20 cellular contexts compared by ENCODE assay signal in genomic region chr6:114081730-114082129, GRCh38.
DNase-seq lines count a peak whose midpoint lies in the region; ATAC-seq, FAIRE-seq and TF ChIP-seq lines count a peak whose summit lies in the region.
"Had no signal": no experiment of that assay in that cellular context is flagged by ENCODE, and none has a peak within 500 bp of the region (broad histone marks: within the 10 kb centered on the region; RNA-seq: fewer than 3 reads in every experiment).

No MANE protein-coding gene starts in this region.

- no peak overlapping the region for H4K91ac ChIP-seq in H1 (replicated peaks; ENCODE audit: insufficient read length, low read length)

- H3K4me2 ChIP-seq in HepG2 (ENCODE audit: low read depth, low read length) = no peak overlapping the region
- no peak overlapping the region for H3K4me2 ChIP-seq in H1 (ENCODE audit: insufficient read depth in 1 of 2, low read depth in 2 of 2, low read length in 2 of 2)
- H3K4me2 ChIP-seq: A549; BLaER1 treated with 17β-estradiol and CSF1 and Interleukin-3, amounts not matched to agents 10 nM and 100 nM had no signal

- H4K5ac ChIP-seq in H1 (ENCODE audit: insufficient read length, low read depth, low read length) = no peak overlapping the region

- H3K9ac ChIP-seq in HepG2 (ENCODE audit: insufficient read depth, low read depth, low read length) (no peak overlapping the region), H1 (replicated peaks in 1 of 4; ENCODE audit: extremely low read depth in 1 of 4, low read depth in 3 of 4, low read length in 3 of 4) (no peak overlapping the region)
- H3K9ac ChIP-seq: BLaER1 treated with 17β-estradiol and CSF1 and Interleukin-3, amounts not matched to agents 10 nM and 100 nM had no signal

- no peak overlapping the region for H2BK15ac ChIP-seq in H1 (ENCODE audit: low read length)

- no peaks in the 10 kb centered on the region for H3K36me3 ChIP-seq in HepG2 (replicated peaks in 1 of 2; ENCODE audit: control insufficient read depth in 1 of 2, insufficient read depth in 2 of 2, low read length in 2 of 2)
- no peaks in the 10 kb centered on the region for H3K36me3 ChIP-seq in right lobe of liver
- H3K36me3 ChIP-seq in H1 (ENCODE audit: control insufficient read depth in 2 of 4, insufficient read depth in 4 of 4, low read length in 3 of 4) = peaks cover 0 to 14% (median 0%) of the 10 kb centered on the region in 4 experiments; a peak in 3 of 8 replicates
- H3K36me3 ChIP-seq: BLaER1 treated with 17β-estradiol and CSF1 and Interleukin-3, amounts not matched to agents 10 nM and 100 nM had no signal

- H4K8ac ChIP-seq in H1 (ENCODE audit: extremely low read depth, insufficient read depth, low read length) = no peak overlapping the region

- H2AK5ac ChIP-seq in H1 (ENCODE audit: low read depth, low read length) = no peak overlapping the region

- BruUV-seq in HepG2 (replicated peaks; lab: Mats Ljungman, UMichigan) = no TSS peak

- no peak overlapping the region for H2BK20ac ChIP-seq in H1 (ENCODE audit: low read length)

- no peaks in the 10 kb centered on the region for H3K9me3 ChIP-seq in HepG2 (ENCODE audit: low read length)
- no peaks in the 10 kb centered on the region for H3K9me3 ChIP-seq in right lobe of liver
- no peaks in the 10 kb centered on the region for H3K9me3 ChIP-seq in H1 (ENCODE audit: insufficient read depth in 2 of 2, low read depth in 1 of 2, low read length in 1 of 2)
- H3K9me3 ChIP-seq: A549, Caco-2 had no signal

- no peak for TF ChIP-seq EP300 in HepG2 (IDR thresholded peaks at IDR 0.05; ENCODE audit: low read depth in 2 of 2, low read length in 2 of 2)
- TF ChIP-seq EP300 in HepG2 (CRISPR knock-in tag; IDR thresholded peaks at IDR 0.05; ENCODE audit: borderline replicate concordance) = no peak
- TF ChIP-seq EP300 in H1 (IDR thresholded peaks at IDR 0.05; ENCODE audit: borderline replicate concordance in 1 of 2, low read depth in 2 of 2, low read length in 2 of 2) = no peak

- no peak overlapping the region for H3K56ac ChIP-seq in H1 (replicated peaks; ENCODE audit: insufficient read length, low read depth, low read length)

- no peak overlapping the region for H2AFZ ChIP-seq in HepG2 (ENCODE audit: low read length)
- no peak overlapping the region for H2AFZ ChIP-seq in H1 (ENCODE audit: low read length)

- no peak overlapping the region for H2BK5ac ChIP-seq in H1 (ENCODE audit: low read depth, low read length)

- 74% methylated on average over 3 of the region's 3 CpGs for WGBS in HepG2 (ENCODE audit: low lambda C conversion rate)
- 48% methylated on average over 3 of the region's 3 CpGs for WGBS in right lobe of liver (ENCODE audit: insufficient coverage, low coverage, low lambda C conversion rate, missing lambda C conversion rate)
- WGBS in H1 (ENCODE audit: extremely low coverage in 1 of 2, insufficient coverage in 1 of 2, insufficient read length in 1 of 2, insufficient replicate concordance in 2 of 2, low coverage in 1 of 2, low lambda C conversion rate in 2 of 2, missing lambda C conversion rate in 1 of 2), 2 experiments = 91 to 100% methylated on average over 1 to 3 of the region's 3 CpGs

- in situ Hi-C loops in HepG2 (cut with HindIII; ENCODE audit: extremely low pct_ligation_motif_present, low pct_unique_long_range_greater_than_20kb) = no loop called here

- H3K27me3 ChIP-seq in HepG2 (ENCODE audit: control insufficient read depth in 1 of 2, insufficient read depth in 2 of 2, low read length in 2 of 2) (no peaks in the 10 kb centered on the region), right lobe of liver (no peaks in the 10 kb centered on the region), H1 (replicated peaks in 1 of 4; ENCODE audit: control insufficient read depth in 3 of 4, extremely low read depth in 1 of 4, insufficient read depth in 3 of 4, low read length in 3 of 4) (no peaks in the 10 kb centered on the region)
- H3K27me3 ChIP-seq: BLaER1 treated with 17β-estradiol and CSF1 and Interleukin-3, amounts not matched to agents 10 nM and 100 nM had no signal

- CTCF ChIA-PET in HepG2 (lab: Yijun Ruan, JAX; ENCODE audit: low intra/inter-chr PET ratio, low total read pairs) = no interaction called here
- CTCF ChIA-PET in H1 (lab: Charles Lee; ENCODE audit: partially characterized antibody) = interaction anchor here (0.6 to 4.1 kb wide), 7 partner anchors 18 to 399 kb away, joined by 3 to 18 read pairs (median 3); no protein-coding TSS in a partner anchor

- H3K79me2 ChIP-seq in HepG2 (ENCODE audit: insufficient read depth, low read length) (no peaks in the 10 kb centered on the region), H1 (ENCODE audit: control insufficient read depth in 1 of 2, insufficient read depth in 2 of 2, low read length in 2 of 2) (no peaks in the 10 kb centered on the region)

- H3K36me3 Mint-ChIP-seq in activated T-cell treated with anti-CD3 and anti-CD28 coated beads, Interleukin-2, amount 50 U/mL, for 72 hours (ENCODE audit: insufficient read depth in 2 of 2) = no peaks in the 10 kb centered on the region
- H3K36me3 Mint-ChIP-seq in HFFc6 (ENCODE audit: low read depth) = no peaks in the 10 kb centered on the region
- H3K36me3 Mint-ChIP-seq: CD8-positive, alpha-beta T cell had no signal

- no peak for ATAC-seq in HepG2
- ATAC-seq in right lobe of liver = no peak
- no peak for ATAC-seq in activated T-cell treated with anti-CD3 and anti-CD28 coated beads, Interleukin-2, amount 50 U/mL, for 72 hours (replicated peaks in 1 of 2)
- ATAC-seq: A549; CD8-positive, alpha-beta T cell had no signal

- H3K27ac Mint-ChIP-seq in activated T-cell treated with anti-CD3 and anti-CD28 coated beads, Interleukin-2, amount 50 U/mL, for 72 hours = no peak overlapping the region
- no peak overlapping the region for H3K27ac Mint-ChIP-seq in HFFc6
- H3K27ac Mint-ChIP-seq: B cell; CD4-positive, alpha-beta T cell; CD8-positive, alpha-beta T cell had no signal

- H2BK120ac ChIP-seq in H1 (replicated peaks; ENCODE audit: low read depth, low read length) = no peak overlapping the region

- no peak for DNase-seq in HepG2 (ENCODE audit: low spot score)
- no peak for DNase-seq in right lobe of liver
- DNase-seq in H1 (ENCODE audit: low read depth in 1 of 2, low spot score in 2 of 2) = no peak
- no peak for DNase-seq in activated T-cell treated with anti-CD3 and anti-CD28 coated beads, Interleukin-2, amount 50 U/mL, for 72 hours
- no peak for DNase-seq in HFFc6
- DNase-seq: Caco-2; Calu3; CD4-positive, alpha-beta T cell; CD8-positive, alpha-beta T cell; DMS79 treated with DMSO at 0.1 percent for 48 hours; GF-D8 had no signal

- no peak for TF ChIP-seq CTCF in HepG2 (CRISPR knock-in tag; IDR thresholded peaks at IDR 0.05)
- no peak for TF ChIP-seq CTCF in right lobe of liver (IDR thresholded peaks at IDR 0.05)
- no peak for TF ChIP-seq CTCF in H1 (IDR thresholded peaks at IDR 0.05; ENCODE audit: control extremely low read depth in 1 of 3, insufficient read depth in 1 of 3, low read depth in 1 of 3, low read length in 3 of 3)
- TF ChIP-seq CTCF in HFFc6 (IDR thresholded peaks at IDR 0.05) = no peak

- H3K79me1 ChIP-seq in H1 (ENCODE audit: low read depth, low read length) = no peaks in the 10 kb centered on the region

- no peak overlapping the region for H3K18ac ChIP-seq in H1 (ENCODE audit: extremely low read depth, low read length)

- no peak overlapping the region for H3K4ac ChIP-seq in H1 (replicated peaks; ENCODE audit: insufficient read length, low read depth, low read length)

- H2BK12ac ChIP-seq in H1 (ENCODE audit: low read depth, low read length) = no peak overlapping the region

- no peaks in the 10 kb centered on the region; the same call in 1 of the 2 replicates for H3K4me1 ChIP-seq in HepG2 (ENCODE audit: insufficient read depth, low read length)
- H3K4me1 ChIP-seq in right lobe of liver = no peaks in the 10 kb centered on the region
- H3K4me1 ChIP-seq in H1 (replicated peaks in 1 of 4; ENCODE audit: control insufficient read depth in 3 of 4, insufficient read depth in 4 of 4, low read length in 3 of 4) = peaks cover 0 to 4% (median 0%) of the 10 kb centered on the region in 4 experiments; a peak in 1 of 7 replicates
- H3K4me1 ChIP-seq: A549; BLaER1 treated with 17β-estradiol and CSF1 and Interleukin-3, amounts not matched to agents 10 nM and 100 nM; Caco-2 had no signal

- H3K14ac ChIP-seq in H1 (ENCODE audit: insufficient read length) = no peak overlapping the region

- POLR2A ChIA-PET in HepG2 (lab: Yijun Ruan, JAX) = no interaction called here
- POLR2A ChIA-PET in H1 (lab: Charles Lee; ENCODE audit: partially characterized antibody) = no interaction called here

- TF ChIP-seq RAD21 in HepG2 (CRISPR knock-in tag; IDR thresholded peaks at IDR 0.05) (no peak), H1 (IDR thresholded peaks at IDR 0.05 in 1 of 2, conservative IDR thresholded peaks at IDR 0.05 in 1 of 2; ENCODE audit: low read depth in 2 of 2, low read length in 2 of 2) (no peak)

- H3K23me2 ChIP-seq in H1 (ENCODE audit: low read depth, low read length) = no peaks in the 10 kb centered on the region

- peaks cover 8% of the 10 kb centered on the region for H3K27me3 Mint-ChIP-seq in activated T-cell treated with anti-CD3 and anti-CD28 coated beads, Interleukin-2, amount 50 U/mL, for 72 hours (ENCODE audit: low read depth)
- peaks cover 23% of the 10 kb centered on the region for H3K27me3 Mint-ChIP-seq in HFFc6 (ENCODE audit: insufficient read depth)
- H3K27me3 Mint-ChIP-seq: CD4-positive, alpha-beta T cell had no signal

- H3K9me3 Mint-ChIP-seq in activated T-cell treated with anti-CD3 and anti-CD28 coated beads, Interleukin-2, amount 50 U/mL, for 72 hours = no peaks in the 10 kb centered on the region
- H3K9me3 Mint-ChIP-seq in HFFc6 = no peaks in the 10 kb centered on the region
- H3K9me3 Mint-ChIP-seq: CD4-positive, alpha-beta T cell; CD8-positive, alpha-beta T cell had no signal

- H4K20me1 ChIP-seq in HepG2 (ENCODE audit: insufficient read depth, low read length) = no peaks in the 10 kb centered on the region
- no peaks in the 10 kb centered on the region for H4K20me1 ChIP-seq in H1 (replicated peaks in 1 of 2; ENCODE audit: control insufficient read depth in 1 of 2, insufficient read depth in 2 of 2, low read length in 2 of 2)
- H4K20me1 ChIP-seq: BLaER1 treated with 17β-estradiol and CSF1 and Interleukin-3, amounts not matched to agents 10 nM and 100 nM had no signal

- H3K23ac ChIP-seq in H1 (ENCODE audit: insufficient read length) = peak overlapping the region; percentile 47

- H3K4me1 Mint-ChIP-seq in activated T-cell treated with anti-CD3 and anti-CD28 coated beads, Interleukin-2, amount 50 U/mL, for 72 hours (ENCODE audit: low read depth) = no peaks in the 10 kb centered on the region
- H3K4me1 Mint-ChIP-seq in HFFc6 (ENCODE audit: low read depth) = peaks cover 12% of the 10 kb centered on the region
- H3K4me1 Mint-ChIP-seq: B cell had no signal

- H3K27ac ChIP-seq in HepG2 (ENCODE audit: extremely low read length, insufficient read depth, low read length) (no peak overlapping the region), right lobe of liver (no peak overlapping the region), H1 (ENCODE audit: low read depth, low read length) (no peak overlapping the region)
- H3K27ac ChIP-seq: 22Rv1; A549; BLaER1 treated with 17β-estradiol and CSF1 and Interleukin-3, amounts not matched to agents 10 nM and 100 nM; C4-2B had no signal

- no peak for FAIRE-seq in HepG2 (lab: Jason Lieb, UNC)
- FAIRE-seq in H1 (lab: Jason Lieb, UNC) = no peak
- FAIRE-seq: A549, D721Med, G401.6, GM12891, GM19239 had no signal

- no peak overlapping the region for H3K4me3 Mint-ChIP-seq in activated T-cell treated with anti-CD3 and anti-CD28 coated beads, Interleukin-2, amount 50 U/mL, for 72 hours
- no peak overlapping the region for H3K4me3 Mint-ChIP-seq in HFFc6
- H3K4me3 Mint-ChIP-seq: B cell; CD4-positive, alpha-beta T cell; CD8-positive, alpha-beta T cell had no signal

- intact Hi-C loops in HepG2 (cut with micrococcal nuclease; ENCODE audit: unreplicated experiment) (no loop called here), right lobe of liver (cut with DNase I) (no loop called here)

- no peak overlapping the region for H3K4me3 ChIP-seq in HepG2 (replicated peaks in 1 of 3; ENCODE audit: insufficient read depth in 1 of 3, low read depth in 2 of 3, low read length in 3 of 3)
- no peak overlapping the region for H3K4me3 ChIP-seq in right lobe of liver
- no peak overlapping the region for H3K4me3 ChIP-seq in H1 (ENCODE audit: extremely low read depth in 1 of 4, insufficient read depth in 2 of 4, low read depth in 3 of 4, low read length in 4 of 4)
- H3K4me3 ChIP-seq: A549; BLaER1 treated with 17β-estradiol and CSF1 and Interleukin-3, amounts not matched to agents 10 nM and 100 nM had no signal

- TF ChIP-seq POLR2A in HepG2 (IDR thresholded peaks at IDR 0.05; ENCODE audit: insufficient read depth in 1 of 2, low read depth in 2 of 2, low read length in 2 of 2) (no peak), right lobe of liver (IDR thresholded peaks at IDR 0.05) (no peak), H1 (IDR thresholded peaks at IDR 0.05; ENCODE audit: control extremely low read depth in 1 of 2, low read depth in 2 of 2, low read length in 2 of 2) (no peak)

Comparison
In these comparisons a context has a peak if more than half of its experiments do, and no peak if none do; other contexts are left out.
1. Of the 41 proteins assayed by ChIP-seq in both HepG2 and H1: peak only in HepG2: none; only in H1: none; in both: CEBPB; in neither: 40.